ENCODE assay signal across 8 cellular contexts in the genomic region with DNA sequence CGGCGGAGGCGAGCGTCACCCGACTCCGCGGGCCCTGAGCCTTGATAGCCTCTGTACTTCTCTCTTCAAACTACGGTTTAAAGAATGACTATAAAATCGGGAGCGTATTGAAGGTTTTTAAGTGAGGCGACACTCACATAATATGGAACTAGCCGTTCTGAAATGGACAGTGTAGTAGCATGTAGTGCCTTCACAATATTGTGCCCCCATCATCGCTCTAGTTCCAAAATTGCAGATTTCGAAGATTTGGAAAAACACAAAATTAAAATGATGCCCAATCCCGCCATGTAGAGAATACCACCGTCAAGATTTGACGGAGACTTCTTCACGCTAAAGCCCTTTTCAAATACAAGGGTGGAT. TPM values are rescaled to one million over a fixed set of nuclear protein-coding genes. Genes with fewer than 3 reads are reported as not detected.
A peak's percentile ranks its signal among the peaks of the same experiment; 100 is the strongest.
DNase-seq lines count a peak whose midpoint lies in the region; ATAC-seq and TF ChIP-seq lines count a peak whose summit lies in the region.

No MANE protein-coding gene starts in this region.

- POLR2A ChIA-PET in Caco-2 (lab: Charles Lee) = no interaction called here

- peak overlapping the region; percentile 89 for H3K4me3 ChIP-seq in Caco-2 (ENCODE audit: low read depth, low read length)
- peak overlapping the region; percentile 96 for H3K4me3 ChIP-seq in MM.1S (ENCODE audit: low read length)
- H3K4me3 ChIP-seq in neuronal stem cell (ENCODE audit: low read length in 2 of 2) = peak overlapping the region in 1 of 2 donors; percentile 70

- peaks cover 19% of the 10 kb centered on the region for H3K36me3 Mint-ChIP-seq in Caco-2 (ENCODE audit: insufficient read depth, unreplicated experiment)
- peaks cover 16% of the 10 kb centered on the region for H3K36me3 Mint-ChIP-seq in effector memory CD8-positive, alpha-beta T cell (ENCODE audit: insufficient read depth)

- H2BK120ac ChIP-seq in neuronal stem cell (ENCODE audit: low read depth, low read length) = no peak overlapping the region

- H3F3A ChIP-seq in MM.1S (ENCODE audit: insufficient read depth, low read length) = no peaks in the 10 kb centered on the region

- TF ChIP-seq CTCF in Caco-2 (IDR thresholded peaks at IDR 0.05; ENCODE audit: insufficient read depth in 1 of 2, low read depth in 1 of 2, low read length in 1 of 2, severe bottlenecking in 1 of 2, unreplicated experiment in 1 of 2) = peak in 1 of 2 experiments; percentile 8
- no peak for TF ChIP-seq CTCF in MM.1S (IDR thresholded peaks at IDR 0.05; ENCODE audit: low read length)

- BruUV-seq in Caco-2 (replicated peaks; lab: Mats Ljungman, UMichigan) = no TSS peak

- no peak overlapping the region for H3K23ac ChIP-seq in neuronal stem cell (ENCODE audit: low read depth, low read length, poor library complexity)

- H3K4me1 Mint-ChIP-seq in Caco-2 (ENCODE audit: low read depth, unreplicated experiment) = peaks cover 8% of the 10 kb centered on the region
- H3K4me1 Mint-ChIP-seq in effector memory CD8-positive, alpha-beta T cell (ENCODE audit: low read depth in 2 of 2) = peaks cover 38 to 39% of the 10 kb centered on the region in 2 donors

- H3K79me1 ChIP-seq in neuronal stem cell (ENCODE audit: low read depth, low read length) = peaks cover 4% of the 10 kb centered on the region

- H2BK5ac ChIP-seq in neuronal stem cell (ENCODE audit: low read length) = no peak overlapping the region

- H3K27me3 Mint-ChIP-seq in Caco-2 (ENCODE audit: insufficient read depth, unreplicated experiment) = peaks cover 7% of the 10 kb centered on the region
- H3K27me3 Mint-ChIP-seq in effector memory CD8-positive, alpha-beta T cell = peaks cover 0 to 1% of the 10 kb centered on the region in 2 donors

- peak overlapping the region; percentile 97 for H3K27ac Mint-ChIP-seq in Caco-2 (ENCODE audit: unreplicated experiment)
- peak overlapping the region; percentile 95 to 99 for H3K27ac Mint-ChIP-seq in effector memory CD8-positive, alpha-beta T cell

- H3K36me3 ChIP-seq in Caco-2 (ENCODE audit: control insufficient read depth, insufficient read depth, low read length) (peaks cover 3% of the 10 kb centered on the region), MM.1S (replicated peaks; ENCODE audit: insufficient read depth, low read length) (no peaks in the 10 kb centered on the region; the same call in 1 of the 2 replicates), neuronal stem cell (replicated peaks in 1 of 2; ENCODE audit: control insufficient read depth in 2 of 2, insufficient read depth in 2 of 2, low read length in 2 of 2) (peaks cover 9 to 23% of the 10 kb centered on the region in 2 donors)

- H4K20me1 ChIP-seq in MM.1S (ENCODE audit: insufficient read depth, low read length) = no peaks in the 10 kb centered on the region

- no peak for TF ChIP-seq POLR2A in GM18505 (IDR thresholded peaks at IDR 0.05; ENCODE audit: borderline replicate concordance, extremely low read depth, insufficient read depth, insufficient read length)

- no peak overlapping the region for H2BK15ac ChIP-seq in neuronal stem cell (ENCODE audit: low read length)

- H4K91ac ChIP-seq in neuronal stem cell (ENCODE audit: low read depth, low read length, poor library complexity) = no peak overlapping the region

- H3K4me1 ChIP-seq in Caco-2 = peaks cover 5% of the 10 kb centered on the region; the same call in 1 of the 2 replicates
- no peaks in the 10 kb centered on the region for H3K4me1 ChIP-seq in MM.1S (ENCODE audit: low read length)
- H3K4me1 ChIP-seq in neuronal stem cell (ENCODE audit: control insufficient read depth in 2 of 2, insufficient read depth in 1 of 2, low read depth in 1 of 2, low read length in 2 of 2) = peaks cover 2 to 3% of the 10 kb centered on the region in 2 donors

- no peak for ATAC-seq in effector memory CD8-positive, alpha-beta T cell (replicated peaks)
- ATAC-seq in GM18505 (IDR thresholded peaks at IDR 0.05; ENCODE audit: unreplicated experiment) = no peak

- no peak overlapping the region for H2AK5ac ChIP-seq in neuronal stem cell (ENCODE audit: low read depth, low read length)

- no peak overlapping the region for H3K9ac ChIP-seq in MM.1S (ENCODE audit: low read length)
- no peak overlapping the region for H3K9ac ChIP-seq in neuronal stem cell (ENCODE audit: low read depth, low read length, poor library complexity)

- H3K4me2 ChIP-seq in MM.1S (ENCODE audit: low read depth, low read length) = peak overlapping the region; percentile 61; the same call in 1 of the 2 replicates
- peak overlapping the region; percentile 28 for H3K4me2 ChIP-seq in neuronal stem cell (ENCODE audit: insufficient read depth, low read length, poor library complexity, severe bottlenecking)

- H2BK12ac ChIP-seq in neuronal stem cell (ENCODE audit: low read length) = no peak overlapping the region

- H3K79me2 ChIP-seq in MM.1S (ENCODE audit: low read length) = peaks cover 23% of the 10 kb centered on the region

- no CpG with 5 or more reads among the region's 18 CpGs for WGBS in neuronal stem cell (ENCODE audit: extremely low coverage in 2 of 2, insufficient read length in 2 of 2, insufficient replicate concordance in 1 of 2), 2 donors

- H3K18ac ChIP-seq in neuronal stem cell (ENCODE audit: low read length) = no peak overlapping the region

- H3K27ac ChIP-seq in MM.1S (ENCODE audit: low read length) (no peak overlapping the region), neuronal stem cell (replicated peaks; ENCODE audit: low read length) (no peak overlapping the region)

- H4K8ac ChIP-seq in neuronal stem cell (ENCODE audit: low read depth, low read length) = no peak overlapping the region

- no peaks in the 10 kb centered on the region for H3K9me3 ChIP-seq in Caco-2
- no peaks in the 10 kb centered on the region for H3K9me3 ChIP-seq in MM.1S (replicated peaks; ENCODE audit: insufficient read depth, low read length)
- peaks cover 0 to 2% of the 10 kb centered on the region in 2 donors for H3K9me3 ChIP-seq in neuronal stem cell (replicated peaks in 1 of 2; ENCODE audit: control insufficient read depth in 2 of 2, insufficient read depth in 1 of 2, low read depth in 1 of 2, low read length in 2 of 2)

- CTCF ChIA-PET in Caco-2 (lab: Charles Lee) = no interaction called here

- H2AFZ ChIP-seq in MM.1S (ENCODE audit: low read length) = peak overlapping the region; percentile 26
- H2AFZ ChIP-seq in neuronal stem cell (ENCODE audit: low read length) = peak overlapping the region; percentile 83

- H3K4me3 Mint-ChIP-seq in Caco-2 (ENCODE audit: unreplicated experiment) = peak overlapping the region; percentile 100
- peak overlapping the region; percentile 95 to 100 for H3K4me3 Mint-ChIP-seq in effector memory CD8-positive, alpha-beta T cell

- no peak for DNase-seq in Caco-2
- DNase-seq in MM.1S = no peak
- DNase-seq in effector memory CD8-positive, alpha-beta T cell = no peak
- no peak for DNase-seq in neuronal stem cell (ENCODE audit: low spot score)
- no peak for DNase-seq in NCI-H2227 treated with DMSO at 0.1 percent for 48 hours (lab: John Stamatoyannopoulos, UW)
- no peak for DNase-seq in NCI-H226
- no peak for DNase-seq in SKM-1 (lab: John Stamatoyannopoulos, UW; ENCODE audit: unreplicated experiment)

- H3K27me3 ChIP-seq in Caco-2 (replicated peaks; ENCODE audit: control insufficient read depth, insufficient read depth, low read length) = no peaks in the 10 kb centered on the region
- H3K27me3 ChIP-seq in MM.1S (replicated peaks; ENCODE audit: insufficient read depth, low read length) = no peaks in the 10 kb centered on the region
- H3K27me3 ChIP-seq in neuronal stem cell (ENCODE audit: control insufficient read depth in 3 of 3, insufficient read depth in 3 of 3, low read depth in 1 of 3, low read length in 3 of 3) = peaks cover 0 to 26% (median 9%) of the 10 kb centered on the region in 3 experiments

- intact Hi-C loops in Caco-2 (cut with micrococcal nuclease; ENCODE audit: unreplicated experiment) = loop anchor here (5.0 kb wide), 1 partner anchor 465 kb away; no protein-coding TSS in a partner anchor

- H3K9me2 ChIP-seq in MM.1S (replicated peaks; ENCODE audit: insufficient read depth, low read length) = no peaks in the 10 kb centered on the region

- H3K9me3 Mint-ChIP-seq in Caco-2 (ENCODE audit: unreplicated experiment) = no peaks in the 10 kb centered on the region
- no peaks in the 10 kb centered on the region for H3K9me3 Mint-ChIP-seq in effector memory CD8-positive, alpha-beta T cell

- no peak overlapping the region for H3K4ac ChIP-seq in neuronal stem cell (ENCODE audit: low read length)

- H3K14ac ChIP-seq in neuronal stem cell (ENCODE audit: low read length) = no peak overlapping the region

RNA-seq across cellular contexts. Expression of a gene that starts 0.3 kb away (rescaled TPM):
- total RNA-seq in Caco-2 (2022) = 19.7 and 22.4 TPM in 2 replicates
- polyA plus RNA-seq in neuronal stem cell (2013, experiment 1 of 2) = 24.9 TPM
- polyA plus RNA-seq in neuronal stem cell (2013, experiment 2 of 2) = 26.9 TPM
